ENCODE assay signal across 32 cellular contexts in the genomic region with DNA sequence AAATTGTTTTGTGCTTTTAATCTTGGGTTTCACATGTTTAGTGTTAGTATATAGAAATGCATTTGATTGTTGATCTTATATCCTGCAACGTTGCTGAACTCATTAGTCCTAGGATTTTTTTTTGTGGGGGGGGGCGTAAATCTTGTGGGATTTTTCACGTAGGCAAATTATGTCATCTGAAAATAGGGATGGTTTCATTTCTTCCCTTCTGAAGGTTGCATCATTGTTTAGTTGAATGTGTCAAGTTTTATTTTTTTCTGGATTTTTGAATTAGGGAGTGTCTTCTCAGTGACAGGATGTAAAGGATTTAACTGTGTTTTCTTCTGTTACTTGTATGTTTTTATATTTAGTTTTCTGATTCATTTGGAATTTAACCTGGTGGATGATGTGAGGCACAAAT. TPM values are rescaled to one million over a fixed set of nuclear protein-coding genes. Genes with fewer than 3 reads are reported as not detected.
DNase-seq lines count a peak whose midpoint lies in the region; ATAC-seq lines count a peak whose summit lies in the region.
"Had no signal": no experiment of that assay in that cellular context is flagged by ENCODE, and none has a peak within 500 bp of the region (broad histone marks: within the 10 kb centered on the region; RNA-seq: fewer than 3 reads in every experiment).

No MANE protein-coding gene starts in this region.

- no peaks in the 10 kb centered on the region for H3K27me3 Mint-ChIP-seq in activated naive CD4-positive, alpha-beta T cell treated with anti-CD3 and anti-CD28 coated beads, Interleukin-2, amount 50 U/mL, for 24 hours
- no peaks in the 10 kb centered on the region for H3K27me3 Mint-ChIP-seq in activated naive CD4-positive, alpha-beta T cell treated with anti-CD3 and anti-CD28 coated beads, Interleukin-2, amount 10 ng/mL, durations not matched to agents 7 days and 5 days
- H3K27me3 Mint-ChIP-seq in naive thymus-derived CD4-positive, alpha-beta T cell = no peaks in the 10 kb centered on the region
- H3K27me3 Mint-ChIP-seq: activated T-helper 17 cell treated with anti-CD3 and anti-CD28 coated beads, Interleukin-2, amount 50 U/mL, for 72 hours; CD8-positive, alpha-beta memory T cell; naive thymus-derived CD8-positive, alpha-beta T cell; stimulated activated naive CD8-positive, alpha-beta T cell treated with anti-CD3 and anti-CD28 coated beads, Interleukin-15, Interleukin-2, amounts not matched to agents 100 ng/mL and 50 ng/mL, for 24 hours; T-cell had no signal

- H3K27ac Mint-ChIP-seq in activated naive CD4-positive, alpha-beta T cell treated with anti-CD3 and anti-CD28 coated beads, Interleukin-2, amount 50 U/mL, for 24 hours = peak overlapping the region; percentile 0
- no peak overlapping the region for H3K27ac Mint-ChIP-seq in activated naive CD4-positive, alpha-beta T cell treated with anti-CD3 and anti-CD28 coated beads, Interleukin-2, amount 10 ng/mL, durations not matched to agents 7 days and 5 days
- peak overlapping the region in 3 of 9 donors; percentile 8 to 24 (median 19) for H3K27ac Mint-ChIP-seq in naive thymus-derived CD4-positive, alpha-beta T cell
- H3K27ac Mint-ChIP-seq: activated naive CD4-positive, alpha-beta T cell treated with anti-CD3 and anti-CD28 coated beads, Interleukin-2, amount 50 U/mL, for 72 hours; activated T-helper 17 cell treated with anti-CD3 and anti-CD28 coated beads, Interleukin-2, amount 50 U/mL, for 72 hours; stimulated activated naive CD8-positive, alpha-beta T cell treated with anti-CD3 and anti-CD28 coated beads, Interleukin-15, Interleukin-2, amounts not matched to agents 100 ng/mL and 50 ng/mL, for 24 hours; T-cell had no signal

- no peaks in the 10 kb centered on the region for H3K9me3 ChIP-seq in naive thymus-derived CD4-positive, alpha-beta T cell (ENCODE audit: control insufficient read depth in 2 of 3, low read length in 3 of 3)
- H3K9me3 ChIP-seq: ascending aorta, SJSA1, uterus had no signal

- no peak overlapping the region for H3K27ac ChIP-seq in naive thymus-derived CD4-positive, alpha-beta T cell (ENCODE audit: low read depth, low read length)
- H3K27ac ChIP-seq: ascending aorta, dorsolateral prefrontal cortex, SJSA1, skin epidermis had no signal

- intact Hi-C loops in left colon (cut with DNase I, micrococcal nuclease) = no loop called here
- intact Hi-C loops in naive thymus-derived CD4-positive, alpha-beta T cell (cut with micrococcal nuclease) = no loop called here

- POLR2A ChIA-PET in naive thymus-derived CD4-positive, alpha-beta T cell (lab: Charles Lee) = no interaction called here

- H3K4me3 ChIP-seq in naive thymus-derived CD4-positive, alpha-beta T cell (ENCODE audit: low read length) = no peak overlapping the region
- H3K4me3 ChIP-seq: ascending aorta, dorsolateral prefrontal cortex, SJSA1, skin epidermis, uterus had no signal

- no peaks in the 10 kb centered on the region for H3K27me3 ChIP-seq in naive thymus-derived CD4-positive, alpha-beta T cell (ENCODE audit: control insufficient read depth in 2 of 2, insufficient read depth in 2 of 2, low read length in 2 of 2)
- H3K27me3 ChIP-seq: ascending aorta, dorsolateral prefrontal cortex, SJSA1, uterus had no signal

- H3K4me1 ChIP-seq in naive thymus-derived CD4-positive, alpha-beta T cell (ENCODE audit: control insufficient read depth in 2 of 2, insufficient read depth in 2 of 2, low read length in 2 of 2) = peaks cover 14 to 30% of the 10 kb centered on the region in 2 donors

- peaks cover 8% of the 10 kb centered on the region for H3K36me3 Mint-ChIP-seq in activated naive CD4-positive, alpha-beta T cell treated with anti-CD3 and anti-CD28 coated beads, Interleukin-2, amount 50 U/mL, for 24 hours
- H3K36me3 Mint-ChIP-seq in activated naive CD4-positive, alpha-beta T cell treated with anti-CD3 and anti-CD28 coated beads, Interleukin-2, amount 10 ng/mL, durations not matched to agents 7 days and 5 days = peaks cover 15% of the 10 kb centered on the region
- H3K36me3 Mint-ChIP-seq in naive thymus-derived CD4-positive, alpha-beta T cell = peaks cover 0 to 34% (median 14%) of the 10 kb centered on the region in 5 donors

- peaks cover 77% of the 10 kb centered on the region for H3K4me1 Mint-ChIP-seq in activated naive CD4-positive, alpha-beta T cell treated with anti-CD3 and anti-CD28 coated beads, Interleukin-2, amount 50 U/mL, for 24 hours
- peaks cover 27% of the 10 kb centered on the region for H3K4me1 Mint-ChIP-seq in activated naive CD4-positive, alpha-beta T cell treated with anti-CD3 and anti-CD28 coated beads, Interleukin-2, amount 10 ng/mL, durations not matched to agents 7 days and 5 days
- H3K4me1 Mint-ChIP-seq in naive thymus-derived CD4-positive, alpha-beta T cell = peaks cover 36 to 88% (median 73%) of the 10 kb centered on the region in 7 donors

- no peaks in the 10 kb centered on the region for H3K36me3 ChIP-seq in naive thymus-derived CD4-positive, alpha-beta T cell (ENCODE audit: control insufficient read depth in 2 of 3, insufficient read depth in 3 of 3, low read length in 3 of 3)
- H3K36me3 ChIP-seq: ascending aorta, uterus had no signal

- H3K4me3 Mint-ChIP-seq in activated naive CD4-positive, alpha-beta T cell treated with anti-CD3 and anti-CD28 coated beads, Interleukin-2, amount 50 U/mL, for 24 hours = no peak overlapping the region
- no peak overlapping the region for H3K4me3 Mint-ChIP-seq in activated naive CD4-positive, alpha-beta T cell treated with anti-CD3 and anti-CD28 coated beads, Interleukin-2, amount 10 ng/mL, durations not matched to agents 7 days and 5 days
- peak overlapping the region in 5 of 10 donors; percentile 2 to 43 (median 19) for H3K4me3 Mint-ChIP-seq in naive thymus-derived CD4-positive, alpha-beta T cell
- H3K4me3 Mint-ChIP-seq: activated T-helper 17 cell treated with anti-CD3 and anti-CD28 coated beads, Interleukin-2, amount 50 U/mL, for 72 hours; CD8-positive, alpha-beta memory T cell; stimulated activated naive CD8-positive, alpha-beta T cell treated with anti-CD3 and anti-CD28 coated beads, Interleukin-15, Interleukin-2, amounts not matched to agents 100 ng/mL and 50 ng/mL, for 24 hours had no signal

- H3K9me3 Mint-ChIP-seq in activated naive CD4-positive, alpha-beta T cell treated with anti-CD3 and anti-CD28 coated beads, Interleukin-2, amount 50 U/mL, for 24 hours = no peaks in the 10 kb centered on the region
- H3K9me3 Mint-ChIP-seq in activated naive CD4-positive, alpha-beta T cell treated with anti-CD3 and anti-CD28 coated beads, Interleukin-2, amount 10 ng/mL, durations not matched to agents 7 days and 5 days = peaks cover 4% of the 10 kb centered on the region
- peaks cover 0 to 11% (median 0%) of the 10 kb centered on the region in 11 donors for H3K9me3 Mint-ChIP-seq in naive thymus-derived CD4-positive, alpha-beta T cell
- H3K9me3 Mint-ChIP-seq: activated naive CD4-positive, alpha-beta T cell treated with anti-CD3 and anti-CD28 coated beads, Interleukin-2, amount 50 U/mL, for 72 hours; activated T-helper 17 cell treated with anti-CD3 and anti-CD28 coated beads, Interleukin-2, amount 50 U/mL, for 72 hours; CD8-positive, alpha-beta memory T cell; stimulated activated naive CD8-positive, alpha-beta T cell treated with anti-CD3 and anti-CD28 coated beads, Interleukin-15, Interleukin-2, amounts not matched to agents 100 ng/mL and 50 ng/mL, for 24 hours had no signal

- CTCF ChIA-PET in activated naive CD4-positive, alpha-beta T cell treated with anti-CD3 and anti-CD28 coated beads, Interleukin-2, amount 10 ng/mL, durations not matched to agents 7 days and 5 days (lab: Charles Lee) = interaction anchor here (0.6 kb wide), 1 partner anchor 135 kb away, joined by 3 read pairs; no protein-coding TSS in a partner anchor
- CTCF ChIA-PET in naive thymus-derived CD4-positive, alpha-beta T cell (lab: Charles Lee) = no interaction called here

- no peak for DNase-seq in activated naive CD4-positive, alpha-beta T cell treated with anti-CD3 and anti-CD28 coated beads, Interleukin-2, amount 10 ng/mL, durations not matched to agents 7 days and 5 days
- DNase-seq in OCI-M1 (lab: John Stamatoyannopoulos, UW) = peak; percentile 4
- DNase-seq in fibroblast of peridontal ligament (ENCODE audit: extremely low read depth) = peak; percentile 26
- no peak for DNase-seq in NCI-H1417 (lab: John Stamatoyannopoulos, UW)
- DNase-seq in cerebellar cortex (ENCODE audit: low spot score) = no peak
- no peak for DNase-seq in left colon
- DNase-seq in naive thymus-derived CD4-positive, alpha-beta T cell = no peak
- DNase-seq: activated CD4-positive, alpha-beta T cell treated with anti-CD3 and anti-CD28 coated beads, Interleukin-2, amount 50 U/mL, for 48 hours; activated CD4-positive, CD25-positive, alpha-beta regulatory T cell; CD8-positive, alpha-beta memory T cell; central memory CD4-positive, alpha-beta T cell; DMS153; dorsolateral prefrontal cortex; GF-D8; H7; islet precursor cell; Karpas-422; naive thymus-derived CD8-positive, alpha-beta T cell; NCI-H1092; NCI-H2081; NCI-H226; NCI-H69; nucleus accumbens; T-cell; uterus had no signal

- ATAC-seq in left colon = no peak
- ATAC-seq in naive thymus-derived CD4-positive, alpha-beta T cell = no peak
- ATAC-seq: activated naive CD4-positive, alpha-beta T cell treated with anti-CD3 and anti-CD28 coated beads, Interleukin-2, amount 50 U/mL, for 72 hours; activated T-helper 17 cell treated with anti-CD3 and anti-CD28 coated beads, Interleukin-2, amount 50 U/mL, for 72 hours; naive thymus-derived CD8-positive, alpha-beta T cell; T-cell had no signal

RNA-seq across cellular contexts. Expression of a gene that starts 26.7 kb away (rescaled TPM):
- total RNA-seq in left colon = 10 to 100 TPM; 38.7 to 57.7 TPM
- 10 to 100 TPM; 42.0 to 69.8 (median 59.3) TPM for total RNA-seq in naive thymus-derived CD4-positive, alpha-beta T cell
- 10 to 100 TPM; 30.8 to 36.2 TPM for polyA plus RNA-seq in naive thymus-derived CD4-positive, alpha-beta T cell

Comparison
In these comparisons a context has a peak if more than half of its experiments do, and no peak if none do; other contexts are left out.
1. DNase-seq: peak in OCI-M1 (single experiment) and fibroblast of peridontal ligament (single experiment); none in activated naive CD4-positive, alpha-beta T cell treated with anti-CD3 and anti-CD28 coated beads, Interleukin-2, amount 10 ng/mL, durations not matched to agents 7 days and 5 days (single experiment), NCI-H1417 (0 of 3), cerebellar cortex (single experiment), left colon (0 of 2) and naive thymus-derived CD4-positive, alpha-beta T cell (0 of 9).